Comparison of ENCODE assay signal across 8 cellular contexts in the genomic region with DNA sequence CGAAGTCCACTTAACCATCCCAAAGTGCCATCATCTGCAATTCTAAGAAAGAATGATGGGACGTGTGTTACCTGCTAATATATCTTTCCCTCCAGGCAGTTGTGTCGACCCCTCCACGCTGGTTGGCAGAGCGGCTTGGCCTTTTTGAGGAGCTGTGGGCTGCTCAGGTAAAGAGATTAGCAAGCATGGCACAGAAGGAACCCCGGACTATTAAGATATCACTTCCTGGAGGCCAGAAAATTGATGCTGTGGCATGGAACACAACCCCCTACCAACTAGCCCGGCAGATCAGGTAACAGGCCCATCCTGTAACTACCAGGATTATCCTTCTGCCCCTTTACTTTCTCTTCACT. TPM values are rescaled to one million over a fixed set of nuclear protein-coding genes. Genes with fewer than 3 reads are reported as not detected.
DNase-seq lines count a peak whose midpoint lies in the region; ATAC-seq, FAIRE-seq and TF ChIP-seq lines count a peak whose summit lies in the region.

No MANE protein-coding gene starts in this region.

- H3K27ac ChIP-seq in BLaER1: peak overlapping the region; percentile 84

- H3K4me3 ChIP-seq in BLaER1 (peak overlapping the region; percentile 83), MG63 (peak overlapping the region; percentile 94)

- no peaks in the 10 kb centered on the region for H4K20me1 ChIP-seq in BLaER1

- TF ChIP-seq CTCF in D721Med (IDR thresholded peaks at IDR 0.05; ENCODE audit: insufficient read depth, missing control alignments): no peak

- H3K27me3 Mint-ChIP-seq in dendritic cell treated with granulocyte-macrophage colony-stimulating factor and Interleukin-4, amounts not matched to agents 40 ng/mL and 50 ng/mL, for 4 days: no peaks in the 10 kb centered on the region
- no peaks in the 10 kb centered on the region for H3K27me3 Mint-ChIP-seq in natural killer cell treated with Interleukin-12 subunit alpha and Interleukin-12 subunit beta and Interleukin-15 and Interleukin-18, amount 100 ng/mL, for 72 hours

- no peaks in the 10 kb centered on the region for H3K27me3 ChIP-seq in BLaER1
- no peaks in the 10 kb centered on the region for H3K27me3 ChIP-seq in MG63

- peak overlapping the region; percentile 86 for H3K9ac ChIP-seq in BLaER1

- ATAC-seq in natural killer cell treated with Interleukin-12 subunit alpha and Interleukin-12 subunit beta and Interleukin-15 and Interleukin-18, amount 100 ng/mL, for 72 hours: no peak
- ATAC-seq in GM18520 (IDR thresholded peaks at IDR 0.05; ENCODE audit: unreplicated experiment): no peak

- intact Hi-C loops in dendritic cell treated with granulocyte-macrophage colony-stimulating factor and Interleukin-4, amounts not matched to agents 40 ng/mL and 50 ng/mL, for 4 days (cut with micrococcal nuclease): no loop called here

- H3K4me1 Mint-ChIP-seq in dendritic cell treated with granulocyte-macrophage colony-stimulating factor and Interleukin-4, amounts not matched to agents 40 ng/mL and 50 ng/mL, for 4 days (ENCODE audit: low read depth): peaks cover 16% of the 10 kb centered on the region
- peaks cover 25 to 26% of the 10 kb centered on the region in 2 donors for H3K4me1 Mint-ChIP-seq in natural killer cell treated with Interleukin-12 subunit alpha and Interleukin-12 subunit beta and Interleukin-15 and Interleukin-18, amount 100 ng/mL, for 72 hours (ENCODE audit: low read depth in 2 of 2)

- peak overlapping the region; percentile 99 for H3K27ac Mint-ChIP-seq in dendritic cell treated with granulocyte-macrophage colony-stimulating factor and Interleukin-4, amounts not matched to agents 40 ng/mL and 50 ng/mL, for 4 days
- H3K27ac Mint-ChIP-seq in natural killer cell treated with Interleukin-12 subunit alpha and Interleukin-12 subunit beta and Interleukin-15 and Interleukin-18, amount 100 ng/mL, for 72 hours: peak overlapping the region; percentile 95 to 96

- FAIRE-seq in D721Med (lab: Jason Lieb, UNC): no peak

- H3K9me3 ChIP-seq in BLaER1: no peaks in the 10 kb centered on the region
- H3K9me3 ChIP-seq in MG63: no peaks in the 10 kb centered on the region

- H3K36me3 Mint-ChIP-seq in dendritic cell treated with granulocyte-macrophage colony-stimulating factor and Interleukin-4, amounts not matched to agents 40 ng/mL and 50 ng/mL, for 4 days (ENCODE audit: low read depth): peaks cover 53% of the 10 kb centered on the region
- H3K36me3 Mint-ChIP-seq in natural killer cell treated with Interleukin-12 subunit alpha and Interleukin-12 subunit beta and Interleukin-15 and Interleukin-18, amount 100 ng/mL, for 72 hours: peaks cover 18% of the 10 kb centered on the region

- peak overlapping the region; percentile 96 for H3K4me3 Mint-ChIP-seq in dendritic cell treated with granulocyte-macrophage colony-stimulating factor and Interleukin-4, amounts not matched to agents 40 ng/mL and 50 ng/mL, for 4 days
- H3K4me3 Mint-ChIP-seq in natural killer cell treated with Interleukin-12 subunit alpha and Interleukin-12 subunit beta and Interleukin-15 and Interleukin-18, amount 100 ng/mL, for 72 hours: peak overlapping the region; percentile 97

- H3K36me3 ChIP-seq in BLaER1 (peaks cover 37% of the 10 kb centered on the region), MG63 (peaks cover 27% of the 10 kb centered on the region)

- peaks cover 17% of the 10 kb centered on the region for H3K4me1 ChIP-seq in BLaER1

- peak overlapping the region; percentile 95 for H3K4me2 ChIP-seq in BLaER1

- no peaks in the 10 kb centered on the region for H3K9me3 Mint-ChIP-seq in dendritic cell treated with granulocyte-macrophage colony-stimulating factor and Interleukin-4, amounts not matched to agents 40 ng/mL and 50 ng/mL, for 4 days
- no peaks in the 10 kb centered on the region for H3K9me3 Mint-ChIP-seq in natural killer cell treated with Interleukin-12 subunit alpha and Interleukin-12 subunit beta and Interleukin-15 and Interleukin-18, amount 100 ng/mL, for 72 hours

- DNase-seq in MG63 (no peak), midbrain (lab: John Stamatoyannopoulos, UW) (no peak), D721Med (ENCODE audit: insufficient read length, low spot score) (no peak), SW 1271 (lab: John Stamatoyannopoulos, UW) (no peak)
- DNase-seq in natural killer cell treated with Interleukin-12 subunit alpha and Interleukin-12 subunit beta and Interleukin-15 and Interleukin-18, amount 100 ng/mL, for 72 hours (ENCODE audit: low spot score): no peak

RNA-seq across cellular contexts. Expression of a gene that starts 0.5 kb away (rescaled TPM):
- 14.7 and 15.4 TPM in 2 replicates for total RNA-seq in MG63 (2014; rRNA removed; shearing (Covaris generic); ENCODE audit: low replicate concordance)
- 10 to 100 TPM; 31.5 to 59.9 TPM for total RNA-seq in natural killer cell treated with Interleukin-12 subunit alpha and Interleukin-12 subunit beta and Interleukin-15 and Interleukin-18, amount 100 ng/mL, for 72 hours

RNA-seq across cellular contexts. Expression of a gene that starts 20.2 kb away (rescaled TPM):
- 9.9 and 13.8 TPM in 2 replicates for total RNA-seq in MG63 (2014; rRNA removed; shearing (Covaris generic); ENCODE audit: low replicate concordance)
- 1 to 10 TPM; 1.2 to 1.9 TPM for total RNA-seq in natural killer cell treated with Interleukin-12 subunit alpha and Interleukin-12 subunit beta and Interleukin-15 and Interleukin-18, amount 100 ng/mL, for 72 hours

RNA-seq across cellular contexts. Expression of a gene that starts 27.8 kb away (rescaled TPM):
- not detected in 2 replicates for total RNA-seq in MG63 (2014; rRNA removed; shearing (Covaris generic); ENCODE audit: low replicate concordance)
- total RNA-seq in natural killer cell treated with Interleukin-12 subunit alpha and Interleukin-12 subunit beta and Interleukin-15 and Interleukin-18, amount 100 ng/mL, for 72 hours: not detected
